8 cellular contexts compared by ENCODE assay signal in the genomic region with DNA sequence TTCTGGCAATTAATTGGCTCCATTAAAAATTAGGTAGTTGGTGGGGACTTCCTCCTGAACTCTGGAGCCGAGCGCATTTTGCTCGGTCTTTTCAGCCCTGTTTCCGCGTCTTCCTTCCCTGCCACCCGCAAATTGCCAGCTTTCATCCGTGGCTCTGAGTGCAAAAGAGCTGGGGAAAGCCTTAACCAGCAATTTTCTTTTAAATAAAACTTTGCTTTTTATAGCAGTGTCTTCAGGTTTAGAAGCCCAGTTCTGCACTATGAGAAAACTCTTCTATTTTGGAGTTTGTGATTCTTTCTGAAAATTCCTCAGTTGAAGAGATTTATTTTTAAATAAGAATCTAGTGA. TPM values are rescaled to one million over a fixed set of nuclear protein-coding genes. Genes with fewer than 3 reads are reported as not detected.
DNase-seq lines count a peak whose midpoint lies in the region; ATAC-seq, FAIRE-seq and TF ChIP-seq lines count a peak whose summit lies in the region.

No MANE protein-coding gene starts in this region.

- POLR2A ChIA-PET in activated CD4-positive, alpha-beta T cell treated with anti-CD3 and anti-CD28 coated beads, Interleukin-2, amount 10 ng/mL, durations not matched to agents 7 days and 5 days (lab: Charles Lee): no interaction called here

- H4K20me1 ChIP-seq in keratinocyte (ENCODE audit: control insufficient read depth, extremely low read depth, insufficient read depth, low read length): no peaks in the 10 kb centered on the region

- peak overlapping the region; percentile 88 for H2AFZ ChIP-seq in keratinocyte (ENCODE audit: control insufficient read depth, low read length)

- no peak for DNase-seq in activated CD4-positive, alpha-beta T cell treated with anti-CD3 and anti-CD28 coated beads, Interleukin-2, amount 10 ng/mL, durations not matched to agents 7 days and 5 days
- DNase-seq in activated CD4-positive, alpha-beta T cell treated with anti-CD3 and anti-CD28 coated beads for 1 hour: no peak
- DNase-seq in activated T-helper 2 cell treated with anti-CD3 and anti-CD28 coated beads, Interferon-gamma antibody, Interleukin-2, Interleukin-4, amounts not matched to agents 10 μg/mL and 5 μg/mL and 100 μg/mL, durations not matched to agents 14 hours and 24 hours and 36 hours (ENCODE audit: low spot score): no peak
- DNase-seq in keratinocyte (ENCODE audit: low read depth, low spot score) (no peak), NCI-H446 treated with DMSO at 0.1 percent for 48 hours (lab: John Stamatoyannopoulos, UW) (no peak), AG20443 (ENCODE audit: low spot score) (no peak)

- peak overlapping the region; percentile 97 for H3K4me3 Mint-ChIP-seq in activated CD4-positive, alpha-beta T cell treated with anti-CD3 and anti-CD28 coated beads, Interleukin-2, amount 10 ng/mL, durations not matched to agents 7 days and 5 days
- H3K4me3 Mint-ChIP-seq in activated T-helper 2 cell treated with anti-CD3 and anti-CD28 coated beads, Interferon-gamma antibody, Interleukin-2, Interleukin-4, amounts not matched to agents 10 μg/mL and 5 μg/mL and 100 μg/mL, durations not matched to agents 14 hours and 24 hours and 36 hours (ENCODE audit: low read depth): peak overlapping the region; percentile 91

- peak overlapping the region; percentile 68 to 96 (median 96) for H3K4me3 ChIP-seq in keratinocyte (ENCODE audit: control insufficient read depth in 2 of 3, extremely low read depth in 1 of 3, insufficient read depth in 2 of 3, low read depth in 1 of 3, low read length in 3 of 3)

- H3K79me2 ChIP-seq in keratinocyte (ENCODE audit: control insufficient read depth, insufficient read depth, low read length): peaks cover 40% of the 10 kb centered on the region

- CTCF ChIA-PET in activated CD4-positive, alpha-beta T cell treated with anti-CD3 and anti-CD28 coated beads, Interleukin-2, amount 10 ng/mL, durations not matched to agents 7 days and 5 days (lab: Charles Lee): interaction anchor here (0.9 to 1.1 kb wide), 2 partner anchors 10 to 20 kb away, joined by 4 to 5 read pairs; no protein-coding TSS in a partner anchor

- no peaks in the 10 kb centered on the region for H3K27me3 Mint-ChIP-seq in activated CD4-positive, alpha-beta T cell treated with anti-CD3 and anti-CD28 coated beads, Interleukin-2, amount 10 ng/mL, durations not matched to agents 7 days and 5 days
- no peaks in the 10 kb centered on the region for H3K27me3 Mint-ChIP-seq in activated T-helper 2 cell treated with anti-CD3 and anti-CD28 coated beads, Interferon-gamma antibody, Interleukin-2, Interleukin-4, amounts not matched to agents 10 μg/mL and 5 μg/mL and 100 μg/mL, durations not matched to agents 14 hours and 24 hours and 36 hours (ENCODE audit: low read depth)

- dilution Hi-C loops in keratinocyte (cut with MboI; ENCODE audit: extremely low pct_ligation_motif_present, low sequenced_read_pairs): no loop called here

- H3K27ac Mint-ChIP-seq in activated CD4-positive, alpha-beta T cell treated with anti-CD3 and anti-CD28 coated beads, Interleukin-2, amount 10 ng/mL, durations not matched to agents 7 days and 5 days: peak overlapping the region; percentile 98
- H3K27ac Mint-ChIP-seq in activated T-helper 2 cell treated with anti-CD3 and anti-CD28 coated beads, Interferon-gamma antibody, Interleukin-2, Interleukin-4, amounts not matched to agents 10 μg/mL and 5 μg/mL and 100 μg/mL, durations not matched to agents 14 hours and 24 hours and 36 hours: peak overlapping the region; percentile 88

- peak overlapping the region; percentile 93 for H3K9ac ChIP-seq in keratinocyte (ENCODE audit: control insufficient read depth, extremely low read depth, insufficient read depth, low read length)

- FAIRE-seq in keratinocyte (lab: Jason Lieb, UNC): no peak

- ATAC-seq in HG03108 (IDR thresholded peaks at IDR 0.05; ENCODE audit: unreplicated experiment): no peak

- H3K36me3 ChIP-seq in keratinocyte (ENCODE audit: control insufficient read depth in 2 of 2, extremely low read depth in 1 of 2, insufficient read depth in 2 of 2, low read length in 2 of 2): no peaks in the 10 kb centered on the region

- H3K36me3 Mint-ChIP-seq in activated CD4-positive, alpha-beta T cell treated with anti-CD3 and anti-CD28 coated beads, Interleukin-2, amount 10 ng/mL, durations not matched to agents 7 days and 5 days (ENCODE audit: low read depth): peaks cover 14% of the 10 kb centered on the region
- peaks cover 29% of the 10 kb centered on the region for H3K36me3 Mint-ChIP-seq in activated T-helper 2 cell treated with anti-CD3 and anti-CD28 coated beads, Interferon-gamma antibody, Interleukin-2, Interleukin-4, amounts not matched to agents 10 μg/mL and 5 μg/mL and 100 μg/mL, durations not matched to agents 14 hours and 24 hours and 36 hours (ENCODE audit: low read depth)

- H3K4me2 ChIP-seq in keratinocyte (ENCODE audit: control insufficient read depth, extremely low read depth, insufficient read depth, low read depth, low read length): peak overlapping the region; percentile 99

- H3K27me3 ChIP-seq in keratinocyte (ENCODE audit: control insufficient read depth, extremely low read depth, insufficient read depth, low read length): no peaks in the 10 kb centered on the region

- TF ChIP-seq CTCF in keratinocyte (optimal IDR thresholded peaks at IDR 0.05 in 1 of 3, IDR thresholded peaks at IDR 0.05 in 1 of 3, conservative IDR thresholded peaks at IDR 0.05 in 1 of 3; ENCODE audit: extremely low read depth in 1 of 3, insufficient read depth in 2 of 3, low read length in 3 of 3): no peak

- H3K27ac ChIP-seq in keratinocyte (ENCODE audit: control insufficient read depth, insufficient read depth, low read length) (peak overlapping the region; percentile 89), temporal lobe (ENCODE audit: low read depth, low read length) (peak overlapping the region; percentile 91)

- H3K9me3 Mint-ChIP-seq in activated CD4-positive, alpha-beta T cell treated with anti-CD3 and anti-CD28 coated beads, Interleukin-2, amount 10 ng/mL, durations not matched to agents 7 days and 5 days: no peaks in the 10 kb centered on the region
- no peaks in the 10 kb centered on the region for H3K9me3 Mint-ChIP-seq in activated T-helper 2 cell treated with anti-CD3 and anti-CD28 coated beads, Interferon-gamma antibody, Interleukin-2, Interleukin-4, amounts not matched to agents 10 μg/mL and 5 μg/mL and 100 μg/mL, durations not matched to agents 14 hours and 24 hours and 36 hours

- peaks cover 3% of the 10 kb centered on the region for H3K9me1 ChIP-seq in keratinocyte (ENCODE audit: control insufficient read depth, extremely low read depth, insufficient read depth, low read length)

- H3K9me3 ChIP-seq in keratinocyte (ENCODE audit: control insufficient read depth, low read depth, low read length): no peaks in the 10 kb centered on the region

- intact Hi-C loops in activated T-helper 2 cell treated with anti-CD3 and anti-CD28 coated beads, Interferon-gamma antibody, Interleukin-2, Interleukin-4, amounts not matched to agents 10 μg/mL and 5 μg/mL and 100 μg/mL, durations not matched to agents 14 hours and 24 hours and 36 hours (cut with micrococcal nuclease): loop anchor here (2.0 to 5.0 kb wide), 3 partner anchors 103 to 314 kb away; a partner anchor contains a TSS

- peaks cover 32% of the 10 kb centered on the region for H3K4me1 ChIP-seq in keratinocyte (ENCODE audit: control insufficient read depth, extremely low read depth, insufficient read depth, low read length)

- peaks cover 42% of the 10 kb centered on the region for H3K4me1 Mint-ChIP-seq in activated CD4-positive, alpha-beta T cell treated with anti-CD3 and anti-CD28 coated beads, Interleukin-2, amount 10 ng/mL, durations not matched to agents 7 days and 5 days
- peaks cover 30% of the 10 kb centered on the region for H3K4me1 Mint-ChIP-seq in activated T-helper 2 cell treated with anti-CD3 and anti-CD28 coated beads, Interferon-gamma antibody, Interleukin-2, Interleukin-4, amounts not matched to agents 10 μg/mL and 5 μg/mL and 100 μg/mL, durations not matched to agents 14 hours and 24 hours and 36 hours (ENCODE audit: low read depth)

RNA-seq across cellular contexts. Expression of a gene that starts 0.7 kb away (rescaled TPM):
- total RNA-seq in activated CD4-positive, alpha-beta T cell treated with anti-CD3 and anti-CD28 coated beads, Interleukin-2, amount 10 ng/mL, durations not matched to agents 7 days and 5 days: 10 to 100 TPM; 49.7 to 49.8 TPM
- 51.1 and 54.8 TPM in 2 replicates for total RNA-seq in activated T-helper 2 cell treated with anti-CD3 and anti-CD28 coated beads, Interferon-gamma antibody, Interleukin-2, Interleukin-4, amounts not matched to agents 10 μg/mL and 5 μg/mL and 100 μg/mL, durations not matched to agents 14 hours and 24 hours and 36 hours
- 23.3 to 31.8 TPM (median 24.8 TPM) in 3 replicates for polyA plus RNA-seq in keratinocyte
- 5.6 TPM for polyA plus RNA-seq in keratinocyte (2011; ENCODE audit: low read depth)
- polyA plus RNA-seq in keratinocyte (2011; cell fraction: cytosol; rRNA removed): 18.1 and 27.3 TPM in 2 replicates
- polyA plus RNA-seq in keratinocyte (2011; cell fraction: nucleus; rRNA removed): 16.0 TPM in 2 replicates
- 10.2 and 15.8 TPM in 2 replicates for polyA plus RNA-seq in keratinocyte (2012; ENCODE audit: low replicate concordance)
- 24.9 to 33.7 TPM (median 28.3 TPM) in 3 replicates for polyA minus RNA-seq in keratinocyte
- 24.4 TPM for polyA minus RNA-seq in keratinocyte (2011; cell fraction: cytosol; rRNA and poly(A)+ RNA removed)
- polyA minus RNA-seq in keratinocyte (2011; cell fraction: nucleus; rRNA and poly(A)+ RNA removed): 14.1 and 26.8 TPM in 2 replicates
- total RNA-seq in temporal lobe: 59.7 TPM

RNA-seq across cellular contexts. Expression of a gene that starts 0.8 kb away (rescaled TPM):
- under 1 TPM; 0.17 to 0.40 TPM for total RNA-seq in activated CD4-positive, alpha-beta T cell treated with anti-CD3 and anti-CD28 coated beads, Interleukin-2, amount 10 ng/mL, durations not matched to agents 7 days and 5 days
- total RNA-seq in activated T-helper 2 cell treated with anti-CD3 and anti-CD28 coated beads, Interferon-gamma antibody, Interleukin-2, Interleukin-4, amounts not matched to agents 10 μg/mL and 5 μg/mL and 100 μg/mL, durations not matched to agents 14 hours and 24 hours and 36 hours: 0.14 and 0.27 TPM in 2 replicates
- polyA plus RNA-seq in keratinocyte: 0.06 to 0.08 TPM (median 0.06 TPM) in 3 replicates
- polyA plus RNA-seq in keratinocyte (2011; ENCODE audit: low read depth): not detected
- polyA plus RNA-seq in keratinocyte (2011; cell fraction: cytosol; rRNA removed): 0.09 TPM in 1 of 2 replicates, not detected in the other
- polyA plus RNA-seq in keratinocyte (2011; cell fraction: nucleus; rRNA removed): not detected in 2 replicates
- polyA plus RNA-seq in keratinocyte (2012; ENCODE audit: low replicate concordance): 0.07 TPM in 1 of 2 replicates, not detected in the other
- polyA minus RNA-seq in keratinocyte: 0.16 TPM in 1 of 3 replicates, not detected in the others
- not detected for polyA minus RNA-seq in keratinocyte (2011; cell fraction: cytosol; rRNA and poly(A)+ RNA removed)
- not detected in 2 replicates for polyA minus RNA-seq in keratinocyte (2011; cell fraction: nucleus; rRNA and poly(A)+ RNA removed)
- total RNA-seq in temporal lobe: not detected

RNA-seq across cellular contexts. Expression of a gene that starts 56.0 kb away (rescaled TPM):
- 10 to 100 TPM; 13.4 to 15.3 TPM for total RNA-seq in activated CD4-positive, alpha-beta T cell treated with anti-CD3 and anti-CD28 coated beads, Interleukin-2, amount 10 ng/mL, durations not matched to agents 7 days and 5 days
- total RNA-seq in activated T-helper 2 cell treated with anti-CD3 and anti-CD28 coated beads, Interferon-gamma antibody, Interleukin-2, Interleukin-4, amounts not matched to agents 10 μg/mL and 5 μg/mL and 100 μg/mL, durations not matched to agents 14 hours and 24 hours and 36 hours: 0.51 and 0.57 TPM in 2 replicates
- 0.22 to 0.27 TPM (median 0.25 TPM) in 3 replicates for polyA plus RNA-seq in keratinocyte
- 0.30 TPM for polyA plus RNA-seq in keratinocyte (2011; ENCODE audit: low read depth)
- 0.10 and 0.15 TPM in 2 replicates for polyA plus RNA-seq in keratinocyte (2011; cell fraction: cytosol; rRNA removed)
- polyA plus RNA-seq in keratinocyte (2011; cell fraction: nucleus; rRNA removed): 0.12 and 0.19 TPM in 2 replicates
- 0.42 and 0.47 TPM in 2 replicates for polyA plus RNA-seq in keratinocyte (2012; ENCODE audit: low replicate concordance)
- 0.40 to 0.98 TPM in 2 of 3 replicates, not detected in the other for polyA minus RNA-seq in keratinocyte
- not detected for polyA minus RNA-seq in keratinocyte (2011; cell fraction: cytosol; rRNA and poly(A)+ RNA removed)
- not detected in 2 replicates for polyA minus RNA-seq in keratinocyte (2011; cell fraction: nucleus; rRNA and poly(A)+ RNA removed)
- not detected for total RNA-seq in temporal lobe
